1 cellular context compared by ENCODE assay signal in genomic region chrX:39972340-39972739, GRCh38.
TF ChIP-seq lines count a peak whose summit lies in the region.

No MANE protein-coding gene starts in this region.

TF ChIP-seq in endothelial cell of umbilical vein, 7 proteins besides CTCF, POLR2A, EP300 and RAD21:
- TF ChIP-seq FOS (IDR thresholded peaks at IDR 0.05; ENCODE audit: borderline replicate concordance, insufficient read depth, low read length) (no peak), MYC (IDR thresholded peaks at IDR 0.05; ENCODE audit: low read depth, low read length) (no peak), MAX (IDR thresholded peaks at IDR 0.05; ENCODE audit: insufficient read depth, insufficient read length) (no peak), POLR2AphosphoS5 (IDR thresholded peaks at IDR 0.05; ENCODE audit: insufficient read depth, low read depth, low read length) (no peak), GATA2 (IDR thresholded peaks at IDR 0.05; ENCODE audit: insufficient read depth, insufficient read length, low read depth, low read length) (no peak), EZH2 (IDR thresholded peaks at IDR 0.05; ENCODE audit: borderline replicate concordance, low read depth, low read length, severe bottlenecking) (no peak), JUN (IDR thresholded peaks at IDR 0.05; ENCODE audit: borderline replicate concordance, insufficient read depth, insufficient read length, low read depth) (no peak)
